ENCODE assay signal across 9 cellular contexts in genomic region chr11:78370406-78371172, GRCh38. TPM values are rescaled to one million over a fixed set of nuclear protein-coding genes. Genes with fewer than 3 reads are reported as not detected.
A peak's percentile ranks its signal among the peaks of the same experiment; 100 is the strongest.
DNase-seq lines count a peak whose midpoint lies in the region; ATAC-seq, FAIRE-seq and TF ChIP-seq lines count a peak whose summit lies in the region.
"Had no signal": no experiment of that assay in that cellular context is flagged by ENCODE, and none has a peak within 500 bp of the region (broad histone marks: within the 10 kb centered on the region; RNA-seq: fewer than 3 reads in every experiment).

No MANE protein-coding gene starts in this region.

- no peaks in the 10 kb centered on the region for H3K36me3 ChIP-seq in HepG2 (replicated peaks in 1 of 2; ENCODE audit: control insufficient read depth in 1 of 2, insufficient read depth in 2 of 2, low read length in 2 of 2)
- H3K36me3 ChIP-seq in testis (ENCODE audit: low read depth, missing control alignments) = no peaks in the 10 kb centered on the region

- in situ Hi-C loops in HepG2 (cut with HindIII; ENCODE audit: extremely low pct_ligation_motif_present, low pct_unique_long_range_greater_than_20kb) = no loop called here

- no peak overlapping the region for H3K27ac ChIP-seq in HepG2 (ENCODE audit: extremely low read length, insufficient read depth, low read length)
- H3K27ac ChIP-seq in testis = no peak overlapping the region
- H3K27ac ChIP-seq: SK-N-MC had no signal

- TF ChIP-seq CTCF in choroid plexus epithelial cell (conservative IDR thresholded peaks at IDR 0.05; ENCODE audit: low read depth, low read length) (no peak), HepG2 (CRISPR knock-in tag; IDR thresholded peaks at IDR 0.05) (no peak), testis (IDR thresholded peaks at IDR 0.05) (no peak)

- no peak for TF ChIP-seq RAD21 in HepG2 (CRISPR knock-in tag; IDR thresholded peaks at IDR 0.05)

- TF ChIP-seq EP300 in HepG2 (IDR thresholded peaks at IDR 0.05; ENCODE audit: low read depth in 2 of 2, low read length in 2 of 2) = no peak
- no peak for TF ChIP-seq EP300 in HepG2 (CRISPR knock-in tag; IDR thresholded peaks at IDR 0.05; ENCODE audit: borderline replicate concordance)

- H3K9me3 ChIP-seq in HepG2 (ENCODE audit: low read length) (no peaks in the 10 kb centered on the region), testis (no peaks in the 10 kb centered on the region)

- no peaks in the 10 kb centered on the region for H3K79me2 ChIP-seq in HepG2 (ENCODE audit: insufficient read depth, low read length)

- intact Hi-C loops in HepG2 (cut with micrococcal nuclease; ENCODE audit: unreplicated experiment) (no loop called here), testis (cut with DNase I; ENCODE audit: low total_unique reads) (no loop called here)

- H4K20me1 ChIP-seq in HepG2 (ENCODE audit: insufficient read depth, low read length) = no peaks in the 10 kb centered on the region; the same call in 1 of the 2 replicates

- ATAC-seq in HepG2 (peak; percentile 96), GM21576 (IDR thresholded peaks at IDR 0.05; ENCODE audit: unreplicated experiment) (no peak)

- H3K9ac ChIP-seq in HepG2 (ENCODE audit: insufficient read depth, low read depth, low read length) = no peak overlapping the region

- DNase-seq in NCI-H2171 treated with DMSO at 0.1 percent for 48 hours (lab: John Stamatoyannopoulos, UW) = peak; percentile 56
- DNase-seq in NCI-H2171 (lab: John Stamatoyannopoulos, UW) = no peak
- peak; percentile 36 for DNase-seq in choroid plexus epithelial cell (ENCODE audit: low read depth)
- DNase-seq in HepG2 (ENCODE audit: low spot score) = peak; percentile 33
- peak; percentile 18 for DNase-seq in testis
- no peak for DNase-seq in AML-193 (lab: John Stamatoyannopoulos, UW)
- no peak for DNase-seq in foreskin melanocyte

- POLR2A ChIA-PET in HepG2 (lab: Yijun Ruan, JAX) = no interaction called here

- no peak for TF ChIP-seq POLR2A in HepG2 (IDR thresholded peaks at IDR 0.05; ENCODE audit: insufficient read depth in 1 of 2, low read depth in 2 of 2, low read length in 2 of 2)
- no peak for TF ChIP-seq POLR2A in testis (IDR thresholded peaks at IDR 0.05)

- H3K4me1 ChIP-seq in HepG2 (ENCODE audit: insufficient read depth, low read length) (peaks cover 22% of the 10 kb centered on the region), testis (peaks cover 7% of the 10 kb centered on the region)

- WGBS in HepG2 (ENCODE audit: low lambda C conversion rate) = 38% methylated on average over 6 of the region's 7 CpGs
- 58 to 60% methylated on average over 7 of the region's 7 CpGs for WGBS in testis, 2 donors

- peak; percentile 34 for FAIRE-seq in HepG2 (lab: Jason Lieb, UNC)

- BruUV-seq in HepG2 (replicated peaks; lab: Mats Ljungman, UMichigan) = no TSS peak

- CTCF ChIA-PET in HepG2 (lab: Yijun Ruan, JAX; ENCODE audit: low intra/inter-chr PET ratio, low total read pairs) = no interaction called here

- no peaks in the 10 kb centered on the region for H3K27me3 ChIP-seq in HepG2 (ENCODE audit: control insufficient read depth in 1 of 2, insufficient read depth in 2 of 2, low read length in 2 of 2)
- no peaks in the 10 kb centered on the region for H3K27me3 ChIP-seq in testis

- H3K4me3 ChIP-seq in choroid plexus epithelial cell (ENCODE audit: low read depth, low read length) = no peak overlapping the region
- H3K4me3 ChIP-seq in HepG2 (replicated peaks in 1 of 3; ENCODE audit: insufficient read depth in 1 of 3, low read depth in 2 of 3, low read length in 3 of 3) = no peak overlapping the region
- no peak overlapping the region for H3K4me3 ChIP-seq in testis
- H3K4me3 ChIP-seq: SK-N-MC had no signal

- no peak overlapping the region for H2AFZ ChIP-seq in HepG2 (ENCODE audit: low read length)

- H3K4me2 ChIP-seq in HepG2 (ENCODE audit: low read depth, low read length) = peak overlapping the region; percentile 45

TF ChIP-seq in HepG2, 621 proteins besides CTCF, POLR2A, EP300 and RAD21 (continues in another document):
- no peak for TF ChIP-seq SOX13 (IDR thresholded peaks at IDR 0.05)
- 0 out of 4 replicates have a peak, but pooled peaks of 1 of the 2 experiments have one; percentile 24 for TF ChIP-seq SOX13 (CRISPR knock-in tag; conservative IDR thresholded peaks at IDR 0.05 in 1 of 2, IDR thresholded peaks at IDR 0.05 in 1 of 2)
- peak; percentile 57 for TF ChIP-seq RARA (CRISPR knock-in tag; IDR thresholded peaks at IDR 0.05)
- no peak for TF ChIP-seq NBN (conservative IDR thresholded peaks at IDR 0.05)
- no peak for TF ChIP-seq ZNF329 (CRISPR knock-in tag; IDR thresholded peaks at IDR 0.05; ENCODE audit: low read depth)
- TF ChIP-seq E2F2 (CRISPR knock-in tag; IDR thresholded peaks at IDR 0.05; ENCODE audit: borderline replicate concordance) = no peak
- no peak for TF ChIP-seq ZNF367 (CRISPR knock-in tag; IDR thresholded peaks at IDR 0.05; ENCODE audit: borderline replicate concordance)
- no peak for TF ChIP-seq THAP8 (CRISPR knock-in tag; IDR thresholded peaks at IDR 0.05; ENCODE audit: borderline replicate concordance)
- TF ChIP-seq ZNF280B (CRISPR knock-in tag; IDR thresholded peaks at IDR 0.05; ENCODE audit: borderline replicate concordance) = no peak
- no peak for TF ChIP-seq FOXA1 (IDR thresholded peaks at IDR 0.05)
- TF ChIP-seq FOXA1 (CRISPR knock-in tag; IDR thresholded peaks at IDR 0.05) = peak; percentile 74
- TF ChIP-seq RBM39 (IDR thresholded peaks at IDR 0.05; ENCODE audit: low read depth, low read length, poor library complexity, severe bottlenecking) = no peak

RNA-seq across cellular contexts. Expression of gene GAB2, which starts 47.0 kb away (rescaled TPM):
- total RNA-seq in HepG2 (2016; rRNA removed; fragmentation: Illumina TruSeq; extraction: Trizol) (3.2 and 4.1 TPM in 2 replicates), testis (10 to 100 TPM in 1 of 2 donors, 1 to 10 TPM in 1; 9.2 to 10.9 TPM)
- 0.35 and 0.40 TPM in 2 replicates for total RNA-seq in HepG2 (2016; cell fraction: cytosol; rRNA removed; fragmentation: Illumina TruSeq; extraction: Trizol; ENCODE audit: low read depth)
- total RNA-seq in HepG2 (2016; cell fraction: insoluble cytoplasmic fraction; rRNA removed; fragmentation: Illumina TruSeq; extraction: Trizol) = 2.7 and 3.2 TPM in 2 replicates
- 1.6 and 1.7 TPM in 2 replicates for total RNA-seq in HepG2 (2016; cell fraction: membrane; rRNA removed; fragmentation: Illumina TruSeq; extraction: Trizol)
- 3.4 and 4.6 TPM in 2 replicates for total RNA-seq in HepG2 (2016; cell fraction: nucleus; rRNA removed; fragmentation: Illumina TruSeq; extraction: Trizol)
- polyA plus RNA-seq in HepG2 (2011; rRNA removed) (7.9 and 8.6 TPM in 2 replicates), testis (ENCODE audit: insufficient read depth, low read depth, low replicate concordance) (14.3 TPM)
- 4.7 and 5.6 TPM in 2 replicates for polyA plus RNA-seq in HepG2 (2011; cell fraction: cytosol; rRNA removed)
- 11.5 and 11.7 TPM in 2 replicates for polyA plus RNA-seq in HepG2 (2011; cell fraction: nucleus; rRNA removed)
- 9.4 and 12.0 TPM in 2 replicates for polyA plus RNA-seq in HepG2 (2012)
- polyA plus RNA-seq in HepG2 (2016; cell fraction: cytosol; fragmentation: Illumina TruSeq; extraction: Trizol; ENCODE audit: low read depth) = 0.11 and 0.16 TPM in 2 replicates
- polyA plus RNA-seq in HepG2 (2016; cell fraction: insoluble cytoplasmic fraction; fragmentation: Illumina TruSeq; extraction: Trizol; ENCODE audit: low read depth) = 2.2 TPM in 2 replicates
- polyA plus RNA-seq in HepG2 (2016; cell fraction: membrane; fragmentation: Illumina TruSeq; extraction: Trizol; ENCODE audit: low read depth) = 0.73 and 0.90 TPM in 2 replicates
- 3.2 and 4.9 TPM in 2 replicates for polyA plus RNA-seq in HepG2 (2016; cell fraction: nucleus; fragmentation: Illumina TruSeq; extraction: Trizol; ENCODE audit: insufficient read depth, low read depth)
- 10.0 and 14.5 TPM in 2 replicates for polyA minus RNA-seq in HepG2 (2011; rRNA and poly(A)+ RNA removed; ENCODE audit: low replicate concordance)
- 5.8 and 6.6 TPM in 2 replicates for polyA minus RNA-seq in HepG2 (2011; cell fraction: cytosol; rRNA and poly(A)+ RNA removed)
- 11.7 and 15.5 TPM in 2 replicates for polyA minus RNA-seq in HepG2 (2011; cell fraction: nucleus; rRNA and poly(A)+ RNA removed)

Comparison
In these comparisons a context has a peak if more than half of its experiments do, and no peak if none do; other contexts are left out.
1. DNase-seq: peak in NCI-H2171 treated with DMSO at 0.1 percent for 48 hours (single experiment), choroid plexus epithelial cell (single experiment), HepG2 (single experiment) and testis (single experiment); none in NCI-H2171 (single experiment), AML-193 (0 of 2) and foreskin melanocyte (single experiment).